ENCODE assay signal across 8 cellular contexts in the genomic region with DNA sequence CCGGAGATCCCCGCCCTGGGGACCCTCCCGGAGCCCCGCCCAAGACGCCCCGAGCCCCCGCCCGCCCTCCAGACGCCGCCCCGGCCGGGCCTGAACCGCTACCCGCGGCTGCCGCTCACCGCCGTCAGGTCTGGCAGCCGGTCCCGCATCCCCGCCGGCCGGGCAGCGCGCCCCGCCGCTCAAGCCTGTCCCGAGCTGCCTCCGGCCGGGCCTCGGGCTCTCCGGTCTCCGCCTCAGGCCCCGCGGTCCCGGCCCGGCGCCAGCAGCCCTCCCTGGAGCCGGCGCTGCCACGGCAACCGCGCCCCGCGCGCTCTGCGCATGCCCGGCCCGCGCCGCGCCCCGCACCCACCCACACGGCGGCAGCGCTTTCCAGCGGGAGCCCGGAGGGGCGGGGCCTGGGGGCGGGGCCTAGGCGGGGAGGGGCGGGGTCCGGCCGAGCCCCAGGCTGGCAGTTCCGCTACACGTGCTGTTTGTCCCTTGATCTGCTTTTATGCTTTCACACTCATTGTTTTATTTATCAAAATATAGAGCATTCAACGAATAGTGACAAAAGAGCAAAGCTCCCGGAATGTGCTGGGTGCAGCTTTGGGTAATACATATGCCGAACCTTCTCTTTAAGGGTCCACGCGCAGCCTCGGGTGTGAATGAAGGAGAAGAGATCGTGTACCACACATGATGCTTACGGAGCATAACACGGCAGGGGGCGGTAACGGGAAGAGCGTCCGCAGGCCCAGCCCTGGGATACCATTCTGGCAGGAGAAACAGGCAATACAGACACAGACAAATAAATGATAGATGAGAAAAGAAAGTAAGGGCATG. TPM values are rescaled to one million over a fixed set of nuclear protein-coding genes. Genes with fewer than 3 reads are reported as not detected.
DNase-seq lines count a peak whose midpoint lies in the region; ATAC-seq and TF ChIP-seq lines count a peak whose summit lies in the region.

A gene (minus strand): TSS at position 300 of the 819 bp plus-strand sequence. CDS start 151 bp downstream, at position 149.

- peaks cover 66% of the 10 kb centered on the region for H3K4me1 Mint-ChIP-seq in nephron progenitor cell
- peaks cover 26% of the 10 kb centered on the region for H3K4me1 Mint-ChIP-seq in stimulated activated naive CD8-positive, alpha-beta T cell treated with anti-CD3 and anti-CD28 coated beads, Interleukin-15, Interleukin-2, amounts not matched to agents 100 ng/mL and 50 ng/mL, for 24 hours (ENCODE audit: low read depth)

- DNase-seq in EL (peak; percentile 81), RPMI7951 (ENCODE audit: low read depth) (peak; percentile 74), fibroblast of the aortic adventitia (ENCODE audit: low read depth) (peak; percentile 72), nephron progenitor cell (peak; percentile 94)
- DNase-seq in activated T-helper 9 cell treated with anti-CD3 and anti-CD28 coated beads, Interleukin-2, amount 50 U/mL, for 16 hours (ENCODE audit: low read depth): peak; percentile 86

- no peaks in the 10 kb centered on the region for H3K36me3 Mint-ChIP-seq in nephron progenitor cell (ENCODE audit: low read depth)
- H3K36me3 Mint-ChIP-seq in stimulated activated naive CD8-positive, alpha-beta T cell treated with anti-CD3 and anti-CD28 coated beads, Interleukin-15, Interleukin-2, amounts not matched to agents 100 ng/mL and 50 ng/mL, for 24 hours (ENCODE audit: low read depth): no peaks in the 10 kb centered on the region

- H3K27ac Mint-ChIP-seq in nephron progenitor cell: peak within 1 kb of the TSS; percentile 78
- H3K27ac Mint-ChIP-seq in stimulated activated naive CD8-positive, alpha-beta T cell treated with anti-CD3 and anti-CD28 coated beads, Interleukin-15, Interleukin-2, amounts not matched to agents 100 ng/mL and 50 ng/mL, for 24 hours: peak within 1 kb of the TSS; percentile 91

- peak; percentile 34 for TF ChIP-seq CTCF in fibroblast of the aortic adventitia (IDR thresholded peaks at IDR 0.05; ENCODE audit: insufficient read depth, low read length)
- no peak for TF ChIP-seq CTCF in nephron progenitor cell (IDR thresholded peaks at IDR 0.05)

- no peaks in the 10 kb centered on the region for H3K9me3 Mint-ChIP-seq in nephron progenitor cell
- H3K9me3 Mint-ChIP-seq in stimulated activated naive CD8-positive, alpha-beta T cell treated with anti-CD3 and anti-CD28 coated beads, Interleukin-15, Interleukin-2, amounts not matched to agents 100 ng/mL and 50 ng/mL, for 24 hours: no peaks in the 10 kb centered on the region

- peak within 1 kb of the TSS; percentile 48 for H3K27ac ChIP-seq in KOPT-K1 (ENCODE audit: low read depth, low read length, poor library complexity, severe bottlenecking)

- no peaks in the 10 kb centered on the region for H3K36me3 ChIP-seq in KOPT-K1 (ENCODE audit: insufficient read depth, low read length)

- H3K4me3 Mint-ChIP-seq in nephron progenitor cell: peak within 1 kb of the TSS; percentile 81
- H3K4me3 Mint-ChIP-seq in stimulated activated naive CD8-positive, alpha-beta T cell treated with anti-CD3 and anti-CD28 coated beads, Interleukin-15, Interleukin-2, amounts not matched to agents 100 ng/mL and 50 ng/mL, for 24 hours: peak within 1 kb of the TSS; percentile 83

- H3K4me3 ChIP-seq in fibroblast of the aortic adventitia (ENCODE audit: low read depth, low read length): peak within 1 kb of the TSS; percentile 88

- ATAC-seq in GM21786 (IDR thresholded peaks at IDR 0.05; ENCODE audit: unreplicated experiment): peak; percentile 80

- H3K27me3 Mint-ChIP-seq in nephron progenitor cell (ENCODE audit: low read depth, poor library complexity): no peaks in the 10 kb centered on the region
- no peaks in the 10 kb centered on the region for H3K27me3 Mint-ChIP-seq in stimulated activated naive CD8-positive, alpha-beta T cell treated with anti-CD3 and anti-CD28 coated beads, Interleukin-15, Interleukin-2, amounts not matched to agents 100 ng/mL and 50 ng/mL, for 24 hours

- no peaks in the 10 kb centered on the region for H3K9me3 ChIP-seq in KOPT-K1 (ENCODE audit: insufficient read depth, low read length, poor library complexity, severe bottlenecking)

RNA-seq across cellular contexts. Expression of the gene that starts here (rescaled TPM):
- total RNA-seq in RPMI7951 (2014; rRNA removed; shearing (Covaris generic)): 28.1 and 29.7 TPM in 2 replicates
- 14.1 and 48.1 TPM in 2 replicates for total RNA-seq in fibroblast of the aortic adventitia (ENCODE audit: low replicate concordance)

Comparison
In these comparisons a context has a peak if more than half of its experiments do, and no peak if none do; other contexts are left out.
1. Peak in every context shown above with its lines: DNase-seq, ATAC-seq, H3K4me3 ChIP-seq and H3K27ac ChIP-seq.